19 cellular contexts compared by ENCODE assay signal in the genomic region with DNA sequence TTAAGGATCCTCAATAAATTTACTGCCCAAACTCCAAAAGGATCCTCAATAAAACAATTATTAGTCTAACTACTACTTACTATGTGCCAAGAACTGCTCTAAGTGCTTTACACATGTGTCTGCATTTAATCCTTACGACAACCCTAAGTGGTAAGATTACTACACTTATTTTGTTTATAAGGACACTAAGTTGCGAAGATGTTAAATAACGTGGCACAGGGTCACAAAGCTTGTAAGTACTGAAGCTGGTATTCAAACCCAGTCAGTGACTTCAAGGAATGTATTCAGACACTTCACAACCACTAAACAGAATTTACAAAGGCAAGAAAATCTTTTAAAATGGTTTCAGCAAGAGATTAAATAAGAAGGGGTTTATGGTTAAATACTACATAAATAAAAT. TPM values are rescaled to one million over a fixed set of nuclear protein-coding genes. Genes with fewer than 3 reads are reported as not detected.
"Had no signal": no experiment of that assay in that cellular context is flagged by ENCODE, and none has a peak within 500 bp of the region (broad histone marks: within the 10 kb centered on the region; RNA-seq: fewer than 3 reads in every experiment).

No MANE protein-coding gene starts in this region.

- H3K27ac ChIP-seq: body of pancreas, prostate gland, tibial nerve had no signal

- H3K27ac Mint-ChIP-seq: activated B cell treated with CpG ODN at 0.5 μM for 24 hours; activated CD4-positive, alpha-beta T cell treated with anti-CD3 and anti-CD28 coated beads, Interleukin-2, amount 10 ng/mL, durations not matched to agents 24 days and 14 days; activated naive CD8-positive, alpha-beta T cell; effector memory CD8-positive, alpha-beta T cell; memory B cell; naive thymus-derived CD8-positive, alpha-beta T cell had no signal

- DNase-seq: activated B cell treated with CpG ODN at 0.5 μM for 24 hours; activated CD4-positive, alpha-beta T cell treated with anti-CD3 and anti-CD28 coated beads, Interleukin-2, amount 10 ng/mL, durations not matched to agents 24 days and 14 days; activated CD8-positive, alpha-beta memory T cell treated with anti-CD3 and anti-CD28 coated beads for 24 hours; activated gamma-delta T cell treated with Interleukin-2 at 50 U/mL for 16 hours; amniotic stem cell; body of pancreas; effector memory CD8-positive, alpha-beta T cell; islet precursor cell; naive thymus-derived CD8-positive, alpha-beta T cell; nucleus accumbens; right lobe of liver; stimulated activated CD4-positive, alpha-beta T cell treated with anti-CD3 and anti-CD28 coated beads, Interleukin-1b, Interleukin-23, amount 100 ng/mL, for 48 hours; SW 1271 had no signal

- H3K4me3 Mint-ChIP-seq: activated B cell treated with CpG ODN at 0.5 μM for 24 hours; activated CD4-positive, alpha-beta T cell treated with anti-CD3 and anti-CD28 coated beads, Interleukin-2, amount 10 ng/mL, durations not matched to agents 24 days and 14 days; activated naive CD8-positive, alpha-beta T cell; central memory CD8-positive, alpha-beta T cell; effector memory CD8-positive, alpha-beta T cell; memory B cell; naive thymus-derived CD8-positive, alpha-beta T cell had no signal

- H3K27me3 ChIP-seq: body of pancreas, right lobe of liver, tibial nerve had no signal

- H3K36me3 Mint-ChIP-seq: activated naive CD8-positive, alpha-beta T cell; memory B cell; naive thymus-derived CD8-positive, alpha-beta T cell had no signal

- H3K9me3 ChIP-seq: body of pancreas, prostate gland, right lobe of liver, tibial nerve had no signal

- H3K4me1 ChIP-seq: prostate gland had no signal

- H3K4me3 ChIP-seq: body of pancreas, prostate gland, right lobe of liver, tibial nerve had no signal

- FAIRE-seq: TTC549 had no signal

- H3K36me3 ChIP-seq: prostate gland, right lobe of liver, tibial nerve had no signal

- H3K9me3 Mint-ChIP-seq: activated B cell treated with CpG ODN at 0.5 μM for 24 hours; activated CD4-positive, alpha-beta T cell treated with anti-CD3 and anti-CD28 coated beads, Interleukin-2, amount 10 ng/mL, durations not matched to agents 24 days and 14 days; central memory CD8-positive, alpha-beta T cell; effector memory CD8-positive, alpha-beta T cell; memory B cell; naive thymus-derived CD8-positive, alpha-beta T cell had no signal

- ATAC-seq: body of pancreas; effector memory CD8-positive, alpha-beta T cell; naive thymus-derived CD8-positive, alpha-beta T cell; right lobe of liver had no signal

- H3K4me1 Mint-ChIP-seq: activated B cell treated with CpG ODN at 0.5 μM for 24 hours; activated CD4-positive, alpha-beta T cell treated with anti-CD3 and anti-CD28 coated beads, Interleukin-2, amount 10 ng/mL, durations not matched to agents 24 days and 14 days; central memory CD8-positive, alpha-beta T cell; memory B cell; naive thymus-derived CD8-positive, alpha-beta T cell had no signal

RNA-seq across cellular contexts. Expression of a gene that starts 13.0 kb away (rescaled TPM):
- polyA plus RNA-seq: naive thymus-derived CD8-positive, alpha-beta T cell had no signal
